ENCODE assay signal across 23 cellular contexts in the genomic region with DNA sequence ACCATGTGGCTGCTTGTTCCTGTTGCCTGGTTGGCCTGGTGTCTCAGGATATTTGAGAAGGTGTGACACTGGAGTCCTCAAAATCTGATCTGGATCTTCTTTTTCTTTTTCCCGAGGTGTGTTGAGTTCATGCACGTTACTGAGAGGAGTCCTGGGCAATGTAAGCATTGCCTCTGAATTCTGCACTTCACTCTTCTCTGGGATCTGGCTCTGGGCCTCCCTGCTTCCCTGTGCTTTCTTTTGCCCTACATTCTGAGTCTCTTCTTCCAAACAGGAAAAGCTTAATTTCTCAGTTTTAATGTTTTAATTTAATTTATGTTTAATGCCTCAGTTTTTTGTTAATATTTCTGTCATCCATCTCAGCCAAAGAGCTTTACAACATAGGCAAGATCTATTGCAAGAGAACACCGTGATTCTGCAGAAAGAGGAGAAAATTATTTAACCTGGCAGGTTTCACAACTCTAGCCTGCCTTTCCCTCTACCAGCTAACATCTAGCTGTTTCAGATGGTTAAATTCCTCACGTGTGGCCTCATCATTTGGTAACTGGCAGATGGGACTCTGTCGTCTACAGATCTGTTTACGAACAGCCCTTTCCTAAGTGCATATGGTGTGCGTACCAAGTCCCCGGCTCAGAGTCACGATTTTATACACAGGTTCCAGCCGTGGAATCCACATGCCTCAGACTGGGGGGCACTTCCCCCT. TPM values are rescaled to one million over a fixed set of nuclear protein-coding genes. Genes with fewer than 3 reads are reported as not detected.
A peak's percentile ranks its signal among the peaks of the same experiment; 100 is the strongest.
DNase-seq lines count a peak whose midpoint lies in the region; ATAC-seq and TF ChIP-seq lines count a peak whose summit lies in the region.
"Had no signal": no experiment of that assay in that cellular context is flagged by ENCODE, and none has a peak within 500 bp of the region (broad histone marks: within the 10 kb centered on the region; RNA-seq: fewer than 3 reads in every experiment).

No MANE protein-coding gene starts in this region.

- TF ChIP-seq CTCF in choroid plexus epithelial cell (conservative IDR thresholded peaks at IDR 0.05; ENCODE audit: low read depth, low read length) = no peak

- no peak overlapping the region for H2BK12ac ChIP-seq in trophoblast cell (ENCODE audit: low read length)

- no CpG with 5 or more reads among the region's 10 CpGs for WGBS in trophoblast cell (ENCODE audit: extremely low coverage, insufficient coverage, insufficient read length)

- H3K79me2 ChIP-seq in trophoblast cell (ENCODE audit: control insufficient read depth, insufficient read depth, low read length, poor library complexity) = peaks cover 2% of the 10 kb centered on the region

- DNase-seq in DMS 273 (lab: John Stamatoyannopoulos, UW; ENCODE audit: unreplicated experiment) (peak; percentile 93), NCI-H524 (lab: John Stamatoyannopoulos, UW) (peak; percentile 78 to 93), choroid plexus epithelial cell (ENCODE audit: low read depth) (peak; percentile 40), trophoblast cell (peak; percentile 13 to 68), left ventricle myocardium superior (no peak), iPS-NIHi7 (ENCODE audit: extremely low spot score) (no peak)
- DNase-seq: activated B cell treated with CpG ODN at 0.5 μM for 24 hours; activated CD4-positive, alpha-beta memory T cell treated with anti-CD3 and anti-CD28 coated beads, Interleukin-2, amount 10 ng/mL, durations not matched to agents 7 days and 5 days; heart right ventricle; Karpas-422; MV-4-11; naive B cell; occipital lobe; OCI-M1; stimulated activated CD4-positive, alpha-beta T cell treated with anti-CD3 and anti-CD28 coated beads, Interleukin-4, amount 100 ng/mL, for 24 hours; stimulated activated naive CD4-positive, alpha-beta T cell; T-helper 9 cell had no signal

- intact Hi-C loops in left ventricle myocardium superior (cut with micrococcal nuclease) = no loop called here

- no peaks in the 10 kb centered on the region for H3K27me3 ChIP-seq in trophoblast cell (ENCODE audit: insufficient read depth, low read length)
- H3K27me3 ChIP-seq: heart right ventricle had no signal

- no peak overlapping the region for H2AFZ ChIP-seq in trophoblast cell (ENCODE audit: insufficient read depth, low read length, poor library complexity)
- H2AFZ ChIP-seq: GM23338 had no signal

- H3K27ac ChIP-seq in trophoblast cell (ENCODE audit: low read depth, low read length) = no peak overlapping the region
- H3K27ac ChIP-seq: epithelial cell of prostate, heart right ventricle, thoracic aorta had no signal

- H3K79me1 ChIP-seq in trophoblast cell (ENCODE audit: low read length) = no peaks in the 10 kb centered on the region

- no peak overlapping the region for H4K12ac ChIP-seq in trophoblast cell (ENCODE audit: low read depth, low read length)

- no peaks in the 10 kb centered on the region for H3K36me3 ChIP-seq in trophoblast cell (ENCODE audit: control insufficient read depth in 1 of 2, insufficient read depth in 2 of 2, low read length in 2 of 2)
- H3K36me3 ChIP-seq: heart right ventricle, thoracic aorta had no signal

- H2BK120ac ChIP-seq in trophoblast cell (ENCODE audit: insufficient read depth, low read length, poor library complexity) = no peak overlapping the region

- ATAC-seq in left ventricle myocardium superior = no peak
- ATAC-seq in GM19035 (IDR thresholded peaks at IDR 0.05; ENCODE audit: unreplicated experiment) = no peak
- no peak for ATAC-seq in GM18867 (IDR thresholded peaks at IDR 0.05; ENCODE audit: unreplicated experiment)
- ATAC-seq: GM23338, heart right ventricle, Right ventricle myocardium inferior had no signal

- H3K18ac ChIP-seq in trophoblast cell (ENCODE audit: low read length) = no peak overlapping the region

- no peak overlapping the region for H3K14ac ChIP-seq in trophoblast cell (ENCODE audit: low read length)

- no peak overlapping the region for H4K91ac ChIP-seq in trophoblast cell (ENCODE audit: low read depth, low read length)

- H3K9me3 ChIP-seq in trophoblast cell (ENCODE audit: insufficient read depth, low read depth, low read length) = no peaks in the 10 kb centered on the region
- H3K9me3 ChIP-seq: thoracic aorta had no signal

- H3K9ac ChIP-seq in trophoblast cell (ENCODE audit: low read length) = no peak overlapping the region

- H3K4me1 ChIP-seq in trophoblast cell (ENCODE audit: control insufficient read depth in 1 of 2, insufficient read depth in 2 of 2, low read length in 2 of 2) = no peaks in the 10 kb centered on the region

- H3K4me3 ChIP-seq in choroid plexus epithelial cell (ENCODE audit: low read depth, low read length) = no peak overlapping the region
- no peak overlapping the region for H3K4me3 ChIP-seq in trophoblast cell (ENCODE audit: low read depth, low read length)
- H3K4me3 ChIP-seq: GM23338, heart right ventricle, thoracic aorta had no signal

- H3K23ac ChIP-seq in trophoblast cell (ENCODE audit: low read length) = no peak overlapping the region

- no peak overlapping the region for H3K4me2 ChIP-seq in trophoblast cell (ENCODE audit: low read length)
- H3K4me2 ChIP-seq: GM23338 had no signal

- no peak overlapping the region for H2BK5ac ChIP-seq in trophoblast cell (ENCODE audit: low read depth, low read length, poor library complexity)

- H2AK5ac ChIP-seq in trophoblast cell (ENCODE audit: low read length) = no peak overlapping the region

- no peak overlapping the region for H4K8ac ChIP-seq in trophoblast cell (ENCODE audit: low read depth, low read length)

- no peak overlapping the region for H3K4ac ChIP-seq in trophoblast cell (ENCODE audit: low read depth, low read length)

RNA-seq across cellular contexts. Expression of gene LDLRAD3, which starts 24.7 kb away (rescaled TPM):
- 12.0 and 12.4 TPM in 2 replicates for polyA plus RNA-seq in trophoblast cell (2013)
- 1.6 TPM for total RNA-seq in left ventricle myocardium superior
- total RNA-seq: activated B cell treated with CpG ODN at 0.5 μM for 24 hours; activated CD4-positive, alpha-beta memory T cell treated with anti-CD3 and anti-CD28 coated beads, Interleukin-2, amount 10 ng/mL, durations not matched to agents 7 days and 5 days had no signal

Comparison
In these comparisons a context has a peak if more than half of its experiments do, and no peak if none do; other contexts are left out.
1. DNase-seq: peak in DMS 273 (single experiment), NCI-H524 (2 of 2), choroid plexus epithelial cell (single experiment) and trophoblast cell (2 of 2); none in left ventricle myocardium superior (single experiment) and iPS-NIHi7 (single experiment).